9 cellular contexts compared by ENCODE assay signal in the genomic region with DNA sequence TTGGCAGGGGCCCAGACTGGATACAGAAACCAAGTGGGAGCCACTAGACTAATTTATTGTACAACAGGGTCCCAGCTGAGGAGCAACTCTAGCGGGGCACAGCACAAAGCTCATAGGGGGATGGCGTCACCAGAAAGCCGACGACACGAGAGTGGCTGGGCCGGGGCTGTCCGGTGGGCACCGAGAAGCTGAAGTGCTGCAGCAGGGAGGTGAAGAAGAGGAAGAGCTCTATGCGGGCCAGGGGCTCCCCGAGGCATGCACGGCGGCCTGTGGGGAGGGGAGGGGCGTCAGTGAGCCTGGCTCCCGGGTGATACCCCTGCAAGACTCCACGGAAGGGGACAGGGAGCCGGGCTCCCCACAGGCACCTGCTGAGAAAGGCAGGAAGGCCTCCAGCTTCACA. TPM values are rescaled to one million over a fixed set of nuclear protein-coding genes. Genes with fewer than 3 reads are reported as not detected.
DNase-seq lines count a peak whose midpoint lies in the region; ATAC-seq, FAIRE-seq and TF ChIP-seq lines count a peak whose summit lies in the region.
"Not testable (repeated sequence)": the region's sequence is repeated elsewhere in the genome, so short reads cannot be mapped to it uniquely, and the experiment has no call there.
"Had no signal": no experiment of that assay in that cellular context is flagged by ENCODE, and none has a peak within 500 bp of the region (broad histone marks: within the 10 kb centered on the region; RNA-seq: fewer than 3 reads in every experiment).

No MANE protein-coding gene starts in this region.

- DNase-seq in T-helper 2 cell treated with Interferon-gamma antibody and Interleukin-4, amounts not matched to agents 5 μg/mL and 100 μg/mL, for 36 hours (ENCODE audit: low spot score); activated CD4-positive, alpha-beta T cell treated with anti-CD3 and anti-CD28 coated beads, Interleukin-2, amount 10 ng/mL, durations not matched to agents 7 days and 5 days; activated T-cell treated with anti-CD3 and anti-CD28 coated beads, Interleukin-2, amount 50 U/mL, for 24 hours; nephron progenitor cell; stimulated activated effector memory CD8-positive, alpha-beta T cell treated with anti-CD3 and anti-CD28 coated beads, Interleukin-12 subunit alpha, Interleukin-12 subunit beta, amount 100 ng/mL, for 72 hours (ENCODE audit: low spot score in 2 of 2); upper lobe of right lung: not testable (repeated sequence)
- peak; percentile 16 for DNase-seq in left ventricle myocardium superior
- peak; percentile 43 for DNase-seq in kidney

- H3K27ac Mint-ChIP-seq in T-helper 2 cell treated with Interferon-gamma antibody and Interleukin-4, amounts not matched to agents 5 μg/mL and 100 μg/mL, for 36 hours, result peak overlapping the region; percentile 63
- H3K27ac Mint-ChIP-seq in activated CD4-positive, alpha-beta T cell treated with anti-CD3 and anti-CD28 coated beads, Interleukin-2, amount 10 ng/mL, durations not matched to agents 7 days and 5 days, result peak overlapping the region; percentile 54
- H3K27ac Mint-ChIP-seq in activated T-cell treated with anti-CD3 and anti-CD28 coated beads, Interleukin-2, amount 50 U/mL, for 24 hours, result peak overlapping the region; percentile 33
- H3K27ac Mint-ChIP-seq in nephron progenitor cell, result peak overlapping the region; percentile 54
- peak overlapping the region; percentile 43 for H3K27ac Mint-ChIP-seq in stimulated activated effector memory CD8-positive, alpha-beta T cell treated with anti-CD3 and anti-CD28 coated beads, Interleukin-12 subunit alpha, Interleukin-12 subunit beta, amount 100 ng/mL, for 72 hours

- H3K27me3 Mint-ChIP-seq in T-helper 2 cell treated with Interferon-gamma antibody and Interleukin-4, amounts not matched to agents 5 μg/mL and 100 μg/mL, for 36 hours (ENCODE audit: low read depth); activated CD4-positive, alpha-beta T cell treated with anti-CD3 and anti-CD28 coated beads, Interleukin-2, amount 10 ng/mL, durations not matched to agents 7 days and 5 days; activated T-cell treated with anti-CD3 and anti-CD28 coated beads, Interleukin-2, amount 50 U/mL, for 24 hours; nephron progenitor cell (ENCODE audit: low read depth, poor library complexity): not testable (repeated sequence)

- H3K4me3 ChIP-seq in kidney (ENCODE audit: low read length in 2 of 2); upper lobe of right lung: not testable (repeated sequence)

- CTCF ChIA-PET in activated CD4-positive, alpha-beta T cell treated with anti-CD3 and anti-CD28 coated beads, Interleukin-2, amount 10 ng/mL, durations not matched to agents 7 days and 5 days (lab: Charles Lee), result interaction anchor here (0.7 kb wide), 1 partner anchor 197 kb away, joined by 3 read pairs; no protein-coding TSS in a partner anchor

- not testable (repeated sequence) for H3K4me1 Mint-ChIP-seq in T-helper 2 cell treated with Interferon-gamma antibody and Interleukin-4, amounts not matched to agents 5 μg/mL and 100 μg/mL, for 36 hours (ENCODE audit: low read depth); activated CD4-positive, alpha-beta T cell treated with anti-CD3 and anti-CD28 coated beads, Interleukin-2, amount 10 ng/mL, durations not matched to agents 7 days and 5 days; activated T-cell treated with anti-CD3 and anti-CD28 coated beads, Interleukin-2, amount 50 U/mL, for 24 hours (ENCODE audit: low read depth); nephron progenitor cell; stimulated activated effector memory CD8-positive, alpha-beta T cell treated with anti-CD3 and anti-CD28 coated beads, Interleukin-12 subunit alpha, Interleukin-12 subunit beta, amount 100 ng/mL, for 72 hours

- H3K27me3 ChIP-seq in upper lobe of right lung, result not testable (repeated sequence)

- not testable (repeated sequence) for H3K4me1 ChIP-seq in kidney (ENCODE audit: control insufficient read depth in 1 of 2, insufficient read depth in 1 of 2, low read depth in 1 of 2, low read length in 2 of 2); upper lobe of right lung

- TF ChIP-seq CTCF in kidney (IDR thresholded peaks at IDR 0.05; ENCODE audit: borderline replicate concordance, extremely low read depth, insufficient read depth); nephron progenitor cell (IDR thresholded peaks at IDR 0.05); upper lobe of right lung (IDR thresholded peaks at IDR 0.05): not testable (repeated sequence)

- intact Hi-C loops in left ventricle myocardium superior (cut with micrococcal nuclease); kidney (cut with DNase I); upper lobe of right lung (cut with DNase I): not testable (repeated sequence)

- not testable (repeated sequence) for H3K27ac ChIP-seq in kidney (ENCODE audit: low read depth in 2 of 2, low read length in 2 of 2); upper lobe of right lung

- H3K9me3 Mint-ChIP-seq in T-helper 2 cell treated with Interferon-gamma antibody and Interleukin-4, amounts not matched to agents 5 μg/mL and 100 μg/mL, for 36 hours; activated CD4-positive, alpha-beta T cell treated with anti-CD3 and anti-CD28 coated beads, Interleukin-2, amount 10 ng/mL, durations not matched to agents 7 days and 5 days; activated T-cell treated with anti-CD3 and anti-CD28 coated beads, Interleukin-2, amount 50 U/mL, for 24 hours; nephron progenitor cell; stimulated activated effector memory CD8-positive, alpha-beta T cell treated with anti-CD3 and anti-CD28 coated beads, Interleukin-12 subunit alpha, Interleukin-12 subunit beta, amount 100 ng/mL, for 72 hours: not testable (repeated sequence)

- not testable (repeated sequence) for H3K9ac ChIP-seq in kidney (ENCODE audit: low read length in 2 of 2)

- not testable (repeated sequence) for H3K4me3 Mint-ChIP-seq in T-helper 2 cell treated with Interferon-gamma antibody and Interleukin-4, amounts not matched to agents 5 μg/mL and 100 μg/mL, for 36 hours; activated CD4-positive, alpha-beta T cell treated with anti-CD3 and anti-CD28 coated beads, Interleukin-2, amount 10 ng/mL, durations not matched to agents 7 days and 5 days; activated T-cell treated with anti-CD3 and anti-CD28 coated beads, Interleukin-2, amount 50 U/mL, for 24 hours; nephron progenitor cell; stimulated activated effector memory CD8-positive, alpha-beta T cell treated with anti-CD3 and anti-CD28 coated beads, Interleukin-12 subunit alpha, Interleukin-12 subunit beta, amount 100 ng/mL, for 72 hours

- not testable (repeated sequence) for FAIRE-seq in kidney (lab: Jason Lieb, UNC)

- POLR2A ChIA-PET in activated CD4-positive, alpha-beta T cell treated with anti-CD3 and anti-CD28 coated beads, Interleukin-2, amount 10 ng/mL, durations not matched to agents 7 days and 5 days (lab: Charles Lee), result not testable (repeated sequence)

- H3K9me3 ChIP-seq in kidney (ENCODE audit: control insufficient read depth in 1 of 2, low read length in 2 of 2); upper lobe of right lung: not testable (repeated sequence)

- H3K36me3 Mint-ChIP-seq in T-helper 2 cell treated with Interferon-gamma antibody and Interleukin-4, amounts not matched to agents 5 μg/mL and 100 μg/mL, for 36 hours (ENCODE audit: low read depth), result peaks cover 15% of the 10 kb centered on the region
- H3K36me3 Mint-ChIP-seq in activated CD4-positive, alpha-beta T cell treated with anti-CD3 and anti-CD28 coated beads, Interleukin-2, amount 10 ng/mL, durations not matched to agents 7 days and 5 days (ENCODE audit: low read depth); stimulated activated effector memory CD8-positive, alpha-beta T cell treated with anti-CD3 and anti-CD28 coated beads, Interleukin-12 subunit alpha, Interleukin-12 subunit beta, amount 100 ng/mL, for 72 hours: not testable (repeated sequence)
- peaks cover 62% of the 10 kb centered on the region for H3K36me3 Mint-ChIP-seq in activated T-cell treated with anti-CD3 and anti-CD28 coated beads, Interleukin-2, amount 50 U/mL, for 24 hours (ENCODE audit: low read depth)
- H3K36me3 Mint-ChIP-seq in nephron progenitor cell (ENCODE audit: low read depth), result peaks cover 31% of the 10 kb centered on the region

- ATAC-seq in left ventricle myocardium superior; stimulated activated effector memory CD8-positive, alpha-beta T cell treated with anti-CD3 and anti-CD28 coated beads, Interleukin-12 subunit alpha, Interleukin-12 subunit beta, amount 100 ng/mL, for 72 hours: not testable (repeated sequence)
- peak; percentile 4 for ATAC-seq in upper lobe of right lung

- not testable (repeated sequence) for H3K36me3 ChIP-seq in kidney (ENCODE audit: control insufficient read depth in 1 of 2, insufficient read depth in 2 of 2, low read length in 2 of 2); upper lobe of right lung

RNA-seq across cellular contexts. Expression of gene CYP2D6, which starts 19.2 kb away (rescaled TPM):
- 1 to 10 TPM; 5.0 to 6.6 TPM for total RNA-seq in activated CD4-positive, alpha-beta T cell treated with anti-CD3 and anti-CD28 coated beads, Interleukin-2, amount 10 ng/mL, durations not matched to agents 7 days and 5 days
- total RNA-seq in left ventricle myocardium superior (not detected), kidney (3.2 TPM), upper lobe of right lung (1.0 TPM)
- 0.39 TPM for polyA plus RNA-seq in kidney (ENCODE audit: insufficient read depth, low read depth, low replicate concordance)
- polyA plus RNA-seq: CD14-positive monocyte had no signal

RNA-seq across cellular contexts. Expression of gene NDUFA6, which starts 59.2 kb away (rescaled TPM):
- total RNA-seq in activated CD4-positive, alpha-beta T cell treated with anti-CD3 and anti-CD28 coated beads, Interleukin-2, amount 10 ng/mL, durations not matched to agents 7 days and 5 days, result 10 to 100 TPM; 85.9 to 89.8 TPM
- total RNA-seq in left ventricle myocardium superior (316 TPM), kidney (69.0 TPM), upper lobe of right lung (46.2 TPM)
- 317 TPM for polyA plus RNA-seq in kidney (ENCODE audit: insufficient read depth, low read depth, low replicate concordance)
